In the genomic region with DNA sequence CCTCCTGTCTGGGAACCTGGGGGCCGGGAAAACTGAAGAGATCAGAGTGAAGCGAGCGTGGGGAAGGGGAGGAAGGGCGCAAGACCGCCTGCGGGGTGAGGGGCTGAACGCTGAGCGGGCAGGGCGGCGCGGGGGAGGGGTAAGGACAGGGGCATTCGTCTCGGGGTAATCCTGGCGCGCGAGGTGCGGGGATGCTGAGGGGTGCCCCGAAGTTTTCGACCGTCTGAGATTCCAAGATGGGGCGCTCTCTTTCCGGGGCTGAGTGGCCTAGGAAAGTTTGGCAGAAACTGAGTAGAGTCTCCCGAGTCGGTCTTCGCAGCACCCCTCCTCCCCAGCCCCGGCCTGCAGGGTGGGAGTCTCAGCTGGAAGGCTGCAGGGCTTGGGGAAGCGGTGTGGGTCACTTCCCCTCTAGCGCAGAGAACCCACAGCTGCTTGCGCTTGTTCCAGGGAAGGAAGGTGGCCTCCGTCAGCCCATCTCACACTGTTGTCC, we compare ENCODE assay signal across 8 cellular contexts. TPM values are rescaled to one million over a fixed set of nuclear protein-coding genes. Genes with fewer than 3 reads are reported as not detected.
DNase-seq lines count a peak whose midpoint lies in the region; ATAC-seq, FAIRE-seq and TF ChIP-seq lines count a peak whose summit lies in the region.

No MANE protein-coding gene starts in this region.

- no peak overlapping the region for H3K27ac ChIP-seq in HUES48 (ENCODE audit: low read depth, low read length)
- no peak overlapping the region for H3K27ac ChIP-seq in iPS-20b (ENCODE audit: low read length)
- H3K27ac ChIP-seq in stomach = peak overlapping the region in 4 of 5 donors; percentile 42 to 84 (median 62)
- H3K27ac ChIP-seq in small intestine (ENCODE audit: low read depth in 1 of 2, low read length in 1 of 2) = peak overlapping the region in 1 of 2 donors; percentile 17

- no peak for TF ChIP-seq CTCF in AG09309 (IDR thresholded peaks at IDR 0.05; ENCODE audit: control insufficient read depth, insufficient read depth, low read depth, low read length, missing control alignments)
- TF ChIP-seq CTCF in stomach (IDR thresholded peaks at IDR 0.05) = no peak

- POLR2A ChIA-PET in activated naive CD8-positive, alpha-beta T cell treated with anti-CD3 and anti-CD28 coated beads, Interleukin-2, amount 10 ng/mL, durations not matched to agents 7 days and 5 days (lab: Charles Lee) = interaction anchor here (1.8 kb wide), 1 partner anchor 14 kb away, joined by 7 read pairs; no protein-coding TSS in a partner anchor

- H3K9ac ChIP-seq in HUES48 (ENCODE audit: low read depth, low read length) (no peak overlapping the region), iPS-20b (ENCODE audit: low read depth, low read length) (no peak overlapping the region)

- FAIRE-seq in small intestine (lab: Jason Lieb, UNC) = no peak

- H3K4me3 Mint-ChIP-seq in activated naive CD8-positive, alpha-beta T cell treated with anti-CD3 and anti-CD28 coated beads, Interleukin-2, amount 10 ng/mL, durations not matched to agents 7 days and 5 days = peak overlapping the region; percentile 85

- peaks cover 36% of the 10 kb centered on the region for H3K4me1 Mint-ChIP-seq in activated naive CD8-positive, alpha-beta T cell treated with anti-CD3 and anti-CD28 coated beads, Interleukin-2, amount 10 ng/mL, durations not matched to agents 7 days and 5 days

- no peaks in the 10 kb centered on the region for H3K9me3 Mint-ChIP-seq in activated naive CD8-positive, alpha-beta T cell treated with anti-CD3 and anti-CD28 coated beads, Interleukin-2, amount 10 ng/mL, durations not matched to agents 7 days and 5 days

- H3K4me1 ChIP-seq in HUES48 (ENCODE audit: control insufficient read depth, insufficient read depth, low read length) (peaks cover 25% of the 10 kb centered on the region), iPS-20b (ENCODE audit: insufficient read depth, low read length) (peaks cover 17% of the 10 kb centered on the region; the same call in 1 of the 2 replicates), stomach (peaks cover 28 to 70% (median 50%) of the 10 kb centered on the region in 4 donors), small intestine (ENCODE audit: control insufficient read depth in 2 of 2, insufficient read depth in 1 of 2, low read depth in 1 of 2, low read length in 1 of 2) (peaks cover 2 to 4% of the 10 kb centered on the region in 2 donors)

- peak overlapping the region; percentile 26 for H3K27ac Mint-ChIP-seq in activated naive CD8-positive, alpha-beta T cell treated with anti-CD3 and anti-CD28 coated beads, Interleukin-2, amount 10 ng/mL, durations not matched to agents 7 days and 5 days

- WGBS in stomach, 5 donors = 5 to 10% (median 7%) methylated on average over 28 to 30 of the region's 30 CpGs
- WGBS in small intestine, 3 donors = 4 to 5% (median 4%) methylated on average over 27 to 30 of the region's 30 CpGs

- H3K36me3 ChIP-seq in HUES48 (ENCODE audit: control insufficient read depth, insufficient read depth, low read length) (peaks cover 14% of the 10 kb centered on the region), iPS-20b (ENCODE audit: insufficient read depth, low read depth, low read length) (peaks cover 18% of the 10 kb centered on the region), stomach (peaks cover 13 to 26% (median 18%) of the 10 kb centered on the region in 4 donors), small intestine (ENCODE audit: control insufficient read depth in 2 of 2, insufficient read depth in 2 of 2, low read length in 2 of 2) (peaks cover 4 to 8% of the 10 kb centered on the region in 2 donors)

- H3K27me3 ChIP-seq in HUES48 (ENCODE audit: control insufficient read depth, insufficient read depth, low read length) (peaks cover 33% of the 10 kb centered on the region), iPS-20b (ENCODE audit: insufficient read depth, low read length) (peaks cover 45% of the 10 kb centered on the region), stomach (peaks cover 0 to 11% (median 0%) of the 10 kb centered on the region in 3 donors), small intestine (ENCODE audit: control insufficient read depth in 2 of 2, insufficient read depth in 2 of 2, low read length in 2 of 2) (no peaks in the 10 kb centered on the region)

- no peaks in the 10 kb centered on the region for H3K9me3 ChIP-seq in HUES48 (ENCODE audit: control insufficient read depth, insufficient read depth, low read length)
- no peaks in the 10 kb centered on the region for H3K9me3 ChIP-seq in iPS-20b (ENCODE audit: insufficient read depth, low read depth, low read length)
- no peaks in the 10 kb centered on the region for H3K9me3 ChIP-seq in stomach
- no peaks in the 10 kb centered on the region for H3K9me3 ChIP-seq in small intestine (ENCODE audit: control insufficient read depth, low read depth)

- no peak for TF ChIP-seq POLR2A in stomach (IDR thresholded peaks at IDR 0.05)

- DNase-seq in AG09309 (ENCODE audit: low read depth) (no peak), stomach (no peak), small intestine (no peak), NCI-H1694 treated with DMSO at 0.1 percent for 48 hours (lab: John Stamatoyannopoulos, UW) (no peak), NCI-H526 (lab: John Stamatoyannopoulos, UW) (no peak)
- no peak for DNase-seq in activated naive CD8-positive, alpha-beta T cell treated with anti-CD3 and anti-CD28 coated beads, Interleukin-2, amount 10 ng/mL, durations not matched to agents 7 days and 5 days

- TF ChIP-seq EP300 in stomach (IDR thresholded peaks at IDR 0.05) = no peak

- H3K4me3 ChIP-seq in AG09309 (ENCODE audit: control insufficient read depth, low read depth, low read length) (peak overlapping the region; percentile 29; the same call in 1 of the 2 replicates), HUES48 (ENCODE audit: low read depth, low read length) (peak overlapping the region; percentile 71), iPS-20b (ENCODE audit: low read length) (peak overlapping the region; percentile 78), stomach (peak overlapping the region; percentile 48 to 63 (median 52)), small intestine (ENCODE audit: low read depth in 1 of 2, low read length in 2 of 2) (peak overlapping the region in 1 of 2 donors; percentile 35)

- H3K27me3 Mint-ChIP-seq in activated naive CD8-positive, alpha-beta T cell treated with anti-CD3 and anti-CD28 coated beads, Interleukin-2, amount 10 ng/mL, durations not matched to agents 7 days and 5 days = no peaks in the 10 kb centered on the region

- ATAC-seq in activated naive CD8-positive, alpha-beta T cell treated with anti-CD3 and anti-CD28 coated beads, Interleukin-2, amount 10 ng/mL, durations not matched to agents 7 days and 5 days (ENCODE audit: low read depth) = no peak

- peaks cover 9% of the 10 kb centered on the region for H3K36me3 Mint-ChIP-seq in activated naive CD8-positive, alpha-beta T cell treated with anti-CD3 and anti-CD28 coated beads, Interleukin-2, amount 10 ng/mL, durations not matched to agents 7 days and 5 days

- intact Hi-C loops in stomach (cut with DNase I; ENCODE audit: low total_unique reads) = loop anchor here (10.0 kb wide), 1 partner anchor 71 kb away; no protein-coding TSS in a partner anchor

RNA-seq across cellular contexts. Expression of gene TTYH2, which starts 0.6 kb away (rescaled TPM):
- 10 to 100 TPM; 10.9 to 11.2 TPM for total RNA-seq in activated naive CD8-positive, alpha-beta T cell treated with anti-CD3 and anti-CD28 coated beads, Interleukin-2, amount 10 ng/mL, durations not matched to agents 7 days and 5 days
- total RNA-seq in stomach = 10 to 100 TPM in 1 of 5 donors, 1 to 10 TPM in 3, under 1 TPM in 1; 0.58 to 17.9 (median 2.8) TPM
- polyA plus RNA-seq in stomach (1 to 10 TPM; 1.2 to 1.8 (median 1.3) TPM), small intestine (1 to 10 TPM in 1 of 3 donors, under 1 TPM in 1, not detected in 1; 0.27 to 2.0 TPM)

RNA-seq across cellular contexts. Expression of gene RPL38, which starts 10.5 kb away (rescaled TPM):
- total RNA-seq in activated naive CD8-positive, alpha-beta T cell treated with anti-CD3 and anti-CD28 coated beads, Interleukin-2, amount 10 ng/mL, durations not matched to agents 7 days and 5 days = 1,000 to 10,000 TPM; 1,138 to 1,179 TPM
- total RNA-seq in stomach = 1,000 to 10,000 TPM in 1 of 5 donors, 100 to 1,000 TPM in 3, 10 to 100 TPM in 1; 37.7 to 1,270 (median 232) TPM
- polyA plus RNA-seq in stomach (1,000 to 10,000 TPM; 1,436 to 1,839 (median 1,751) TPM), small intestine (1,000 to 10,000 TPM in 2 of 3 donors, 100 to 1,000 TPM in 1; 823 to 1,409 (median 1,348) TPM)

Comparison
In these comparisons a context has a peak if more than half of its experiments do, and no peak if none do; other contexts are left out.
1. H3K27ac ChIP-seq: peak in stomach (4 of 5); none in HUES48 (single experiment) and iPS-20b (single experiment).